Comparison of ENCODE assay signal across 15 cellular contexts in genomic region chr13:38334845-38335244, GRCh38. TPM values are rescaled to one million over a fixed set of nuclear protein-coding genes. Genes with fewer than 3 reads are reported as not detected.
DNase-seq lines count a peak whose midpoint lies in the region; ATAC-seq and TF ChIP-seq lines count a peak whose summit lies in the region.
"Had no signal": no experiment of that assay in that cellular context is flagged by ENCODE, and none has a peak within 500 bp of the region (broad histone marks: within the 10 kb centered on the region; RNA-seq: fewer than 3 reads in every experiment).

No MANE protein-coding gene starts in this region.

- H3K4me3 Mint-ChIP-seq in GM23338 (no peak overlapping the region), WTC11 (no peak overlapping the region), nephron (no peak overlapping the region)
- no peak overlapping the region for H3K4me3 Mint-ChIP-seq in activated naive CD8-positive, alpha-beta T cell treated with anti-CD3 and anti-CD28 coated beads for 36 hours
- H3K4me3 Mint-ChIP-seq: CD4-positive, CD25-positive, alpha-beta regulatory T cell; CD8-positive, alpha-beta memory T cell; HFFc6 had no signal

- H3K4me1 Mint-ChIP-seq in GM23338 (peaks cover 24% of the 10 kb centered on the region), WTC11 (peaks cover 35% of the 10 kb centered on the region), nephron (no peaks in the 10 kb centered on the region)
- no peaks in the 10 kb centered on the region for H3K4me1 Mint-ChIP-seq in activated naive CD8-positive, alpha-beta T cell treated with anti-CD3 and anti-CD28 coated beads for 36 hours
- H3K4me1 Mint-ChIP-seq: CD4-positive, CD25-positive, alpha-beta regulatory T cell; CD8-positive, alpha-beta memory T cell had no signal

- H3K27ac ChIP-seq in GM23338 (ENCODE audit: low read depth) = no peak overlapping the region
- H3K27ac ChIP-seq: GM23248 had no signal

- H3K4me1 ChIP-seq in GM23338 (ENCODE audit: insufficient read depth) = peaks cover 29% of the 10 kb centered on the region
- H3K4me1 ChIP-seq: BE2C had no signal

- TF ChIP-seq CTCF in GM23338 (conservative IDR thresholded peaks at IDR 0.05; ENCODE audit: low read depth in 2 of 2) (no peak), WTC11 (IDR thresholded peaks at IDR 0.05) (no peak), nephron (IDR thresholded peaks at IDR 0.05; ENCODE audit: unreplicated experiment in 3 of 3) (no peak)

- H3K27me3 Mint-ChIP-seq in GM23338 (ENCODE audit: insufficient read depth, low read depth, poor library complexity) (no peaks in the 10 kb centered on the region), WTC11 (ENCODE audit: low read depth) (no peaks in the 10 kb centered on the region), nephron (ENCODE audit: low read depth) (no peaks in the 10 kb centered on the region)
- no peaks in the 10 kb centered on the region for H3K27me3 Mint-ChIP-seq in activated naive CD8-positive, alpha-beta T cell treated with anti-CD3 and anti-CD28 coated beads for 36 hours
- H3K27me3 Mint-ChIP-seq: CD4-positive, CD25-positive, alpha-beta regulatory T cell had no signal

- no peaks in the 10 kb centered on the region for H3K36me3 ChIP-seq in GM23338 (ENCODE audit: insufficient read depth)
- H3K36me3 ChIP-seq: BE2C had no signal

- H4K20me1 ChIP-seq in GM23338 (replicated peaks; ENCODE audit: insufficient read depth) = no peaks in the 10 kb centered on the region

- H3K4me3 ChIP-seq in GM23338 = no peak overlapping the region
- H3K4me3 ChIP-seq: GM23248 had no signal

- H3K9me3 Mint-ChIP-seq in GM23338 = no peaks in the 10 kb centered on the region
- no peaks in the 10 kb centered on the region for H3K9me3 Mint-ChIP-seq in WTC11
- H3K9me3 Mint-ChIP-seq in nephron = no peaks in the 10 kb centered on the region
- no peaks in the 10 kb centered on the region for H3K9me3 Mint-ChIP-seq in activated naive CD8-positive, alpha-beta T cell treated with anti-CD3 and anti-CD28 coated beads for 36 hours
- H3K9me3 Mint-ChIP-seq: CD4-positive, CD25-positive, alpha-beta regulatory T cell; CD8-positive, alpha-beta memory T cell; HFFc6 had no signal

- no peak overlapping the region for H2AFZ ChIP-seq in GM23338
- H2AFZ ChIP-seq: GM23248 had no signal

- H3K36me3 Mint-ChIP-seq in GM23338 (ENCODE audit: low read depth) (no peaks in the 10 kb centered on the region), WTC11 (no peaks in the 10 kb centered on the region), nephron (ENCODE audit: low read depth) (no peaks in the 10 kb centered on the region)
- H3K36me3 Mint-ChIP-seq in activated naive CD8-positive, alpha-beta T cell treated with anti-CD3 and anti-CD28 coated beads for 36 hours = no peaks in the 10 kb centered on the region
- H3K36me3 Mint-ChIP-seq: CD4-positive, CD25-positive, alpha-beta regulatory T cell; CD8-positive, alpha-beta memory T cell had no signal

- no peak for DNase-seq in GM23338 (ENCODE audit: low spot score)
- no peak for DNase-seq in WTC11 (ENCODE audit: low spot score)
- DNase-seq in NCI-H526 treated with DMSO at 0.1 percent for 48 hours (lab: John Stamatoyannopoulos, UW) = no peak
- DNase-seq in activated T-cell treated with anti-CD3 and anti-CD28 coated beads, Interleukin-2, amount 50 U/mL, for 48 hours = no peak
- no peak for DNase-seq in HCEC 1CT
- no peak for DNase-seq in activated naive CD8-positive, alpha-beta T cell treated with anti-CD3 and anti-CD28 coated beads for 36 hours
- DNase-seq: BE2C; C1 segment of cervical spinal cord; CD4-positive, CD25-positive, alpha-beta regulatory T cell; CD8-positive, alpha-beta memory T cell; COR-L47; GM23248; HFFc6 had no signal

- H3K4me2 ChIP-seq in GM23338 = peak overlapping the region; percentile 12; the same call in 1 of the 2 replicates

- H3F3A ChIP-seq in GM23338 (replicated peaks; ENCODE audit: low read depth) = no peaks in the 10 kb centered on the region

- CTCF ChIA-PET in WTC11 (lab: Charles Lee) = no interaction called here

- no peaks in the 10 kb centered on the region for H3K27me3 ChIP-seq in GM23338 (ENCODE audit: insufficient read depth)

- ATAC-seq in GM23338 (no peak), WTC11 (no peak)
- ATAC-seq: HCT116 had no signal

- H3K27ac Mint-ChIP-seq in GM23338 = no peak overlapping the region
- H3K27ac Mint-ChIP-seq in WTC11 = peak overlapping the region; percentile 20; the same call in 1 of the 2 replicates
- peak overlapping the region; percentile 72 to 84 (median 82) for H3K27ac Mint-ChIP-seq in nephron
- no peak overlapping the region for H3K27ac Mint-ChIP-seq in activated naive CD8-positive, alpha-beta T cell treated with anti-CD3 and anti-CD28 coated beads for 36 hours
- H3K27ac Mint-ChIP-seq: CD4-positive, CD25-positive, alpha-beta regulatory T cell; CD8-positive, alpha-beta memory T cell; HFFc6 had no signal

- H3K79me2 ChIP-seq in GM23338 (replicated peaks; ENCODE audit: insufficient read depth) = no peaks in the 10 kb centered on the region

- POLR2A ChIA-PET in WTC11 (lab: Charles Lee) = no interaction called here

- no peaks in the 10 kb centered on the region for H3K9me2 ChIP-seq in GM23338 (ENCODE audit: insufficient read depth)

TF ChIP-seq in GM23338, 12 proteins besides CTCF, POLR2A, EP300 and RAD21 (continues in another document):
- no peak for TF ChIP-seq POLR2AphosphoS5 (IDR thresholded peaks at IDR 0.05; ENCODE audit: low read depth)
- no peak for TF ChIP-seq ZNF114 (CRISPR knock-in tag; IDR thresholded peaks at IDR 0.05)

TF ChIP-seq in WTC11, 78 proteins besides CTCF, POLR2A, EP300 and RAD21:
- TF ChIP-seq ZNF138 (CRISPR knock-in tag; conservative IDR thresholded peaks at IDR 0.05) = no peak
- TF ChIP-seq FOXP4 (CRISPR knock-in tag; IDR thresholded peaks at IDR 0.05) = no peak
- TF ChIP-seq E2F4 (CRISPR knock-in tag; IDR thresholded peaks at IDR 0.05; ENCODE audit: borderline replicate concordance, low read depth) = no peak
- TF ChIP-seq EMX1 (CRISPR knock-in tag; IDR thresholded peaks at IDR 0.05) = no peak
- no peak for TF ChIP-seq ZBTB21 (CRISPR knock-in tag; IDR thresholded peaks at IDR 0.05; ENCODE audit: borderline replicate concordance)
TF ChIP-seq in WTC11: peak in this region for 0.

RNA-seq across cellular contexts. Expression of gene UFM1, which starts 14.8 kb away (rescaled TPM):
- 57.0 and 63.8 TPM in 2 replicates for total RNA-seq in GM23338 (2014; rRNA removed; shearing (Covaris generic))
- polyA plus RNA-seq in GM23338 (2016; fragmentation: Nextera tagmentation; extraction: Ambion mirVana) = 65.0 and 77.1 TPM in 2 replicates
- total RNA-seq in WTC11 (2021) = 41.0 to 57.7 TPM (median 49.0 TPM) in 3 replicates
- 10 to 100 TPM; 46.7 to 47.1 TPM for total RNA-seq in activated naive CD8-positive, alpha-beta T cell treated with anti-CD3 and anti-CD28 coated beads for 36 hours

Comparison
In these comparisons a context has a peak if more than half of its experiments do, and no peak if none do; other contexts are left out.
1. H3K27ac Mint-ChIP-seq: peak in WTC11 (single experiment) and nephron (3 of 3); none in GM23338 (single experiment) and activated naive CD8-positive, alpha-beta T cell treated with anti-CD3 and anti-CD28 coated beads for 36 hours (single experiment).